ENCODE assay signal across 9 cellular contexts in genomic region chr1:154423303-154423987, GRCh38. TPM values are rescaled to one million over a fixed set of nuclear protein-coding genes. Genes with fewer than 3 reads are reported as not detected.
DNase-seq lines count a peak whose midpoint lies in the region; ATAC-seq, FAIRE-seq and TF ChIP-seq lines count a peak whose summit lies in the region.
"Had no signal": no experiment of that assay in that cellular context is flagged by ENCODE, and none has a peak within 500 bp of the region (broad histone marks: within the 10 kb centered on the region; RNA-seq: fewer than 3 reads in every experiment).

No MANE protein-coding gene starts in this region.

- dilution Hi-C loops in endothelial cell of umbilical vein (cut with MboI; ENCODE audit: extremely low pct_ligation_motif_present, low sequenced_read_pairs): no loop called here

- no peak overlapping the region for H3K27ac Mint-ChIP-seq in stimulated activated naive B cell treated with anti-CD40 and anti-IgM and Interleukin-4, amounts not matched to agents 10 μg/mL and 1 μg/mL and 100 μg/mL, for 72 hours
- H3K27ac Mint-ChIP-seq: natural killer cell had no signal

- H3K9me2 ChIP-seq in PC-3 (replicated peaks; ENCODE audit: low read length): no peaks in the 10 kb centered on the region

- TF ChIP-seq CTCF in BJ (IDR thresholded peaks at IDR 0.05; ENCODE audit: insufficient read depth, low read depth, low read length) (no peak), PC-3 (conservative IDR thresholded peaks at IDR 0.05; ENCODE audit: low read depth, low read length) (no peak), endothelial cell of umbilical vein (IDR thresholded peaks at IDR 0.05; ENCODE audit: extremely low read depth in 1 of 2, insufficient read depth in 1 of 2, low read depth in 1 of 2, low read length in 2 of 2) (no peak), omental fat pad (IDR thresholded peaks at IDR 0.05) (no peak)

- H3K4me1 ChIP-seq in PC-3 (ENCODE audit: insufficient read depth, low read length) (peaks cover 57% of the 10 kb centered on the region), endothelial cell of umbilical vein (ENCODE audit: control insufficient read depth, extremely low read depth, insufficient read depth, low read length) (peaks cover 39% of the 10 kb centered on the region)

- no peak overlapping the region for H3K4me3 Mint-ChIP-seq in stimulated activated naive B cell treated with anti-CD40 and anti-IgM and Interleukin-4, amounts not matched to agents 10 μg/mL and 1 μg/mL and 100 μg/mL, for 72 hours
- H3K4me3 Mint-ChIP-seq: natural killer cell had no signal

- H3K9me3 ChIP-seq in PC-3 (ENCODE audit: low read length): no peaks in the 10 kb centered on the region
- no peaks in the 10 kb centered on the region for H3K9me3 ChIP-seq in endothelial cell of umbilical vein (replicated peaks; ENCODE audit: control insufficient read depth, insufficient read depth, low read length)

- H4K20me1 ChIP-seq in PC-3 (ENCODE audit: low read length): no peaks in the 10 kb centered on the region
- no peaks in the 10 kb centered on the region for H4K20me1 ChIP-seq in endothelial cell of umbilical vein (replicated peaks; ENCODE audit: control insufficient read depth, extremely low read depth, insufficient read depth, low read length)

- H3K79me2 ChIP-seq in PC-3 (ENCODE audit: low read length): peaks cover 30% of the 10 kb centered on the region
- no peaks in the 10 kb centered on the region for H3K79me2 ChIP-seq in endothelial cell of umbilical vein (ENCODE audit: control insufficient read depth, insufficient read depth, low read length)

- intact Hi-C loops in PC-3 (cut with micrococcal nuclease): no loop called here
- intact Hi-C loops in endothelial cell of umbilical vein (cut with micrococcal nuclease): loop anchor here (5.0 kb wide), 2 partner anchors 39 to 134 kb away; partner anchors contain the start of gene UBE2Q1

- ATAC-seq in PC-3 (peak; percentile 54), omental fat pad (ENCODE audit: low FRiP score) (peak; percentile 10), HG03039 (IDR thresholded peaks at IDR 0.05; ENCODE audit: unreplicated experiment) (no peak), HG02642 (IDR thresholded peaks at IDR 0.05; ENCODE audit: poor library complexity, unreplicated experiment) (no peak), GM19452 (IDR thresholded peaks at IDR 0.05; ENCODE audit: unreplicated experiment) (no peak)
- ATAC-seq in stimulated activated naive B cell treated with anti-CD40 and anti-IgM and Interleukin-4, amounts not matched to agents 10 μg/mL and 1 μg/mL and 100 μg/mL, for 72 hours (replicated peaks): no peak
- ATAC-seq: natural killer cell had no signal

- H3F3A ChIP-seq in PC-3 (ENCODE audit: low read length, unreplicated experiment): peaks cover 10% of the 10 kb centered on the region

- H3K36me3 ChIP-seq in BJ (ENCODE audit: control insufficient read depth, insufficient read depth, low read length) (no peaks in the 10 kb centered on the region), PC-3 (ENCODE audit: low read depth, low read length) (no peaks in the 10 kb centered on the region), endothelial cell of umbilical vein (ENCODE audit: control insufficient read depth in 2 of 2, extremely low read depth in 1 of 2, insufficient read depth in 2 of 2, low read length in 2 of 2) (no peaks in the 10 kb centered on the region)

- peak; percentile 26 for DNase-seq in BJ (ENCODE audit: low read depth)
- DNase-seq in PC-3: peak; percentile 79
- DNase-seq in endothelial cell of umbilical vein (ENCODE audit: low read depth, low spot score): peak; percentile 87
- DNase-seq in omental fat pad (ENCODE audit: low spot score): no peak
- DNase-seq in stimulated activated naive B cell treated with anti-CD40 and anti-IgM and Interleukin-4, amounts not matched to agents 10 μg/mL and 1 μg/mL and 100 μg/mL, for 72 hours: no peak
- DNase-seq: natural killer cell had no signal

- H3K4me1 Mint-ChIP-seq in stimulated activated naive B cell treated with anti-CD40 and anti-IgM and Interleukin-4, amounts not matched to agents 10 μg/mL and 1 μg/mL and 100 μg/mL, for 72 hours: peaks cover 23 to 36% of the 10 kb centered on the region in 2 donors

- POLR2A ChIA-PET in BJ (lab: Charles Lee) (no interaction called here), PC-3 (lab: Charles Lee; ENCODE audit: unreplicated experiment) (interaction anchor here (0.5 to 0.6 kb wide), 4 partner anchors 13 to 817 kb away, joined by 3 to 5 read pairs (median 4); a partner anchor contains a TSS), endothelial cell of umbilical vein (lab: Charles Lee) (no interaction called here)

- H2AFZ ChIP-seq in PC-3 (ENCODE audit: low read length) (no peak overlapping the region), endothelial cell of umbilical vein (ENCODE audit: low read depth, low read length) (peak overlapping the region; percentile 76)

- H3K4me2 ChIP-seq in PC-3 (ENCODE audit: low read length) (peak overlapping the region; percentile 65), endothelial cell of umbilical vein (ENCODE audit: insufficient read depth, low read length) (peak overlapping the region; percentile 60)

- no peak for TF ChIP-seq POLR2A in endothelial cell of umbilical vein (IDR thresholded peaks at IDR 0.05; ENCODE audit: low read depth, low read length)

- H3K9ac ChIP-seq in PC-3 (ENCODE audit: low read length): peak overlapping the region; percentile 21
- H3K9ac ChIP-seq in endothelial cell of umbilical vein (replicated peaks; ENCODE audit: extremely low read depth, insufficient read depth, low read length): peak overlapping the region; percentile 21

- no TSS peak for BruUV-seq in PC-3 (replicated peaks; lab: Mats Ljungman, UMichigan)
- BruUV-seq in endothelial cell of umbilical vein (replicated peaks; lab: Mats Ljungman, UMichigan): no TSS peak

- H3K9me1 ChIP-seq in endothelial cell of umbilical vein (replicated peaks; ENCODE audit: control insufficient read depth, extremely low read depth, insufficient read depth, low read length): no peaks in the 10 kb centered on the region

- peak overlapping the region; percentile 73 for H3K27ac ChIP-seq in PC-3 (ENCODE audit: low read length)
- peak overlapping the region; percentile 46 for H3K27ac ChIP-seq in endothelial cell of umbilical vein (ENCODE audit: insufficient read depth, low read depth, low read length)

- peaks cover 0 to 5% of the 10 kb centered on the region in 2 donors for H3K27me3 Mint-ChIP-seq in stimulated activated naive B cell treated with anti-CD40 and anti-IgM and Interleukin-4, amounts not matched to agents 10 μg/mL and 1 μg/mL and 100 μg/mL, for 72 hours

- H3K36me3 Mint-ChIP-seq in stimulated activated naive B cell treated with anti-CD40 and anti-IgM and Interleukin-4, amounts not matched to agents 10 μg/mL and 1 μg/mL and 100 μg/mL, for 72 hours: peaks cover 0 to 3% of the 10 kb centered on the region in 2 donors
- H3K36me3 Mint-ChIP-seq: natural killer cell had no signal

- H3K27me3 ChIP-seq in BJ (ENCODE audit: control insufficient read depth, insufficient read depth, low read length) (no peaks in the 10 kb centered on the region), PC-3 (ENCODE audit: low read length) (no peaks in the 10 kb centered on the region), endothelial cell of umbilical vein (ENCODE audit: control insufficient read depth in 2 of 2, insufficient read depth in 2 of 2, low read length in 2 of 2) (no peaks in the 10 kb centered on the region)

- peak; percentile 89 for FAIRE-seq in endothelial cell of umbilical vein (lab: Jason Lieb, UNC)

- H3K4me3 ChIP-seq in BJ (ENCODE audit: low read depth, low read length) (no peak overlapping the region), PC-3 (ENCODE audit: low read length) (peak overlapping the region; percentile 13), endothelial cell of umbilical vein (replicated peaks in 1 of 3; ENCODE audit: insufficient read depth in 1 of 3, low read depth in 1 of 3, low read length in 3 of 3) (no peak overlapping the region)

- no peaks in the 10 kb centered on the region for H3K9me3 Mint-ChIP-seq in stimulated activated naive B cell treated with anti-CD40 and anti-IgM and Interleukin-4, amounts not matched to agents 10 μg/mL and 1 μg/mL and 100 μg/mL, for 72 hours
- H3K9me3 Mint-ChIP-seq: natural killer cell had no signal

- CTCF ChIA-PET in BJ (lab: Yijun Ruan, JAX): interaction anchor here (0.9 to 1.7 kb wide), 4 partner anchors 16 to 638 kb away, joined by 3 to 5 read pairs (median 3); no protein-coding TSS in a partner anchor
- CTCF ChIA-PET in PC-3 (lab: Charles Lee): interaction anchor here (1.3 kb wide), 1 partner anchor 8 kb away, joined by 5 read pairs; no protein-coding TSS in a partner anchor
- CTCF ChIA-PET in endothelial cell of umbilical vein (lab: Charles Lee): interaction anchor here (0.8 to 1.6 kb wide), 13 partner anchors 12 to 123 kb away, joined by 3 to 16 read pairs (median 4); partner anchors contain the start of gene IL6R

TF ChIP-seq in endothelial cell of umbilical vein, 7 proteins besides CTCF, POLR2A, EP300 and RAD21:
- TF ChIP-seq JUN (IDR thresholded peaks at IDR 0.05; ENCODE audit: borderline replicate concordance, insufficient read depth, insufficient read length, low read depth): peak; percentile 37
- no peak for TF ChIP-seq MYC (IDR thresholded peaks at IDR 0.05; ENCODE audit: low read depth, low read length)
- no peak for TF ChIP-seq MAX (IDR thresholded peaks at IDR 0.05; ENCODE audit: insufficient read depth, insufficient read length)
- peak; percentile 65 for TF ChIP-seq FOS (IDR thresholded peaks at IDR 0.05; ENCODE audit: borderline replicate concordance, insufficient read depth, low read length)
- no peak for TF ChIP-seq POLR2AphosphoS5 (IDR thresholded peaks at IDR 0.05; ENCODE audit: insufficient read depth, low read depth, low read length)
- no peak for TF ChIP-seq EZH2 (IDR thresholded peaks at IDR 0.05; ENCODE audit: borderline replicate concordance, low read depth, low read length, severe bottlenecking)
- no peak for TF ChIP-seq GATA2 (IDR thresholded peaks at IDR 0.05; ENCODE audit: insufficient read depth, insufficient read length, low read depth, low read length)

RNA-seq across cellular contexts. Expression of gene IL6R, which starts 18.3 kb away (rescaled TPM):
- polyA plus RNA-seq in BJ (2011; rRNA removed): 3.2 and 6.8 TPM in 2 replicates
- 3.0 and 6.7 TPM in 2 replicates for polyA minus RNA-seq in BJ (2011; rRNA and poly(A)+ RNA removed)
- 16.1 and 43.3 TPM in 2 replicates for total RNA-seq in PC-3 (2014; rRNA removed)
- 3.3 and 4.8 TPM in 2 replicates for total RNA-seq in endothelial cell of umbilical vein
- polyA plus RNA-seq in endothelial cell of umbilical vein: 4.2 and 5.1 TPM in 2 replicates
- 2.8 and 3.4 TPM in 2 replicates for polyA plus RNA-seq in endothelial cell of umbilical vein (2011; cell fraction: cytosol; rRNA removed)
- polyA plus RNA-seq in endothelial cell of umbilical vein (2011; cell fraction: nucleus; rRNA removed): 2.1 and 3.4 TPM in 2 replicates
- 2.1 and 2.6 TPM in 2 replicates for polyA plus RNA-seq in endothelial cell of umbilical vein (2012)
- 16.2 and 17.7 TPM in 2 replicates for polyA minus RNA-seq in endothelial cell of umbilical vein
- 4.4 TPM for polyA minus RNA-seq in endothelial cell of umbilical vein (2011; cell fraction: cytosol; rRNA and poly(A)+ RNA removed)
- 1.9 and 2.8 TPM in 2 replicates for polyA minus RNA-seq in endothelial cell of umbilical vein (2011; cell fraction: nucleus; rRNA and poly(A)+ RNA removed)
- total RNA-seq in omental fat pad: 10 to 100 TPM; 41.1 to 98.1 (median 62.5) TPM

Comparison
In these comparisons a context has a peak if more than half of its experiments do, and no peak if none do; other contexts are left out.
1. DNase-seq: peak in BJ (single experiment), PC-3 (single experiment) and endothelial cell of umbilical vein (single experiment); none in omental fat pad (single experiment) and stimulated activated naive B cell treated with anti-CD40 and anti-IgM and Interleukin-4, amounts not matched to agents 10 μg/mL and 1 μg/mL and 100 μg/mL, for 72 hours (single experiment).
2. ATAC-seq: peak in PC-3 (single experiment) and omental fat pad (single experiment); none in HG03039 (single experiment), HG02642 (single experiment), stimulated activated naive B cell treated with anti-CD40 and anti-IgM and Interleukin-4, amounts not matched to agents 10 μg/mL and 1 μg/mL and 100 μg/mL, for 72 hours (0 of 2) and GM19452 (single experiment).